15 cellular contexts compared by ENCODE assay signal in genomic region chr6:24927985-24928735, GRCh38. TPM values are rescaled to one million over a fixed set of nuclear protein-coding genes. Genes with fewer than 3 reads are reported as not detected.
DNase-seq lines count a peak whose midpoint lies in the region; ATAC-seq and TF ChIP-seq lines count a peak whose summit lies in the region.
"Had no signal": no experiment of that assay in that cellular context is flagged by ENCODE, and none has a peak within 500 bp of the region (broad histone marks: within the 10 kb centered on the region; RNA-seq: fewer than 3 reads in every experiment).

No MANE protein-coding gene starts in this region.

- H3K9me3 Mint-ChIP-seq in activated naive CD4-positive, alpha-beta T cell treated with anti-CD3 and anti-CD28 coated beads, Interleukin-2, amount 10 ng/mL, durations not matched to agents 7 days and 5 days = peaks cover 5% of the 10 kb centered on the region
- H3K9me3 Mint-ChIP-seq in T-helper 1 cell treated with Interleukin-12 subunit alpha and Interleukin-12 subunit beta and Interleukin-4 antibody, amounts not matched to agents 30 μg/mL and 1 μg/mL, for 36 hours = peaks cover 6% of the 10 kb centered on the region
- peaks cover 7 to 10% of the 10 kb centered on the region in 2 donors for H3K9me3 Mint-ChIP-seq in stimulated activated naive CD8-positive, alpha-beta T cell treated with anti-CD3 and anti-CD28 coated beads, Interleukin-15, amount 100 ng/mL, for 72 hours
- peaks cover 7% of the 10 kb centered on the region for H3K9me3 Mint-ChIP-seq in progenitor cell of endocrine pancreas (ENCODE audit: low read depth)

- H3K4me3 Mint-ChIP-seq in activated naive CD4-positive, alpha-beta T cell treated with anti-CD3 and anti-CD28 coated beads, Interleukin-2, amount 10 ng/mL, durations not matched to agents 7 days and 5 days = peak overlapping the region; percentile 98
- H3K4me3 Mint-ChIP-seq in T-helper 1 cell treated with Interleukin-12 subunit alpha and Interleukin-12 subunit beta and Interleukin-4 antibody, amounts not matched to agents 30 μg/mL and 1 μg/mL, for 36 hours = peak overlapping the region; percentile 97
- peak overlapping the region; percentile 94 to 98 for H3K4me3 Mint-ChIP-seq in stimulated activated naive CD8-positive, alpha-beta T cell treated with anti-CD3 and anti-CD28 coated beads, Interleukin-15, amount 100 ng/mL, for 72 hours
- no peak overlapping the region for H3K4me3 Mint-ChIP-seq in progenitor cell of endocrine pancreas (ENCODE audit: low read depth)

- peaks cover 85% of the 10 kb centered on the region for H3K36me3 Mint-ChIP-seq in activated naive CD4-positive, alpha-beta T cell treated with anti-CD3 and anti-CD28 coated beads, Interleukin-2, amount 10 ng/mL, durations not matched to agents 7 days and 5 days
- peaks cover 65% of the 10 kb centered on the region for H3K36me3 Mint-ChIP-seq in T-helper 1 cell treated with Interleukin-12 subunit alpha and Interleukin-12 subunit beta and Interleukin-4 antibody, amounts not matched to agents 30 μg/mL and 1 μg/mL, for 36 hours (ENCODE audit: low read depth)
- peaks cover 4% of the 10 kb centered on the region for H3K36me3 Mint-ChIP-seq in progenitor cell of endocrine pancreas (ENCODE audit: insufficient read depth)

- no peaks in the 10 kb centered on the region for H3K27me3 Mint-ChIP-seq in activated naive CD4-positive, alpha-beta T cell treated with anti-CD3 and anti-CD28 coated beads, Interleukin-2, amount 10 ng/mL, durations not matched to agents 7 days and 5 days
- peaks cover 4% of the 10 kb centered on the region for H3K27me3 Mint-ChIP-seq in T-helper 1 cell treated with Interleukin-12 subunit alpha and Interleukin-12 subunit beta and Interleukin-4 antibody, amounts not matched to agents 30 μg/mL and 1 μg/mL, for 36 hours (ENCODE audit: low read depth)
- no peaks in the 10 kb centered on the region for H3K27me3 Mint-ChIP-seq in stimulated activated naive CD8-positive, alpha-beta T cell treated with anti-CD3 and anti-CD28 coated beads, Interleukin-15, amount 100 ng/mL, for 72 hours
- H3K27me3 Mint-ChIP-seq in progenitor cell of endocrine pancreas = no peaks in the 10 kb centered on the region

- no peak for DNase-seq in activated naive CD4-positive, alpha-beta T cell treated with anti-CD3 and anti-CD28 coated beads, Interleukin-2, amount 10 ng/mL, durations not matched to agents 7 days and 5 days
- no peak for DNase-seq in activated naive CD4-positive, alpha-beta T cell treated with anti-CD3 and anti-CD28 coated beads, Interleukin-2, amount 50 U/mL, for 16 hours
- peak; percentile 54 for DNase-seq in epidermal melanocyte (ENCODE audit: insufficient read length, low spot score)
- DNase-seq in stimulated activated naive CD8-positive, alpha-beta T cell treated with anti-CD3 and anti-CD28 coated beads, Interleukin-15, amount 100 ng/mL, for 72 hours = no peak
- DNase-seq in progenitor cell of endocrine pancreas (ENCODE audit: low spot score, unreplicated experiment) = no peak
- no peak for DNase-seq in NCI-H1092 (lab: John Stamatoyannopoulos, UW)
- DNase-seq: AML-193; effector CD8-positive, alpha-beta T cell; heart right ventricle; NCI-H2029 treated with DMSO at 0.1 percent for 48 hours; tibial artery had no signal

- no peak for ATAC-seq in stimulated activated naive CD8-positive, alpha-beta T cell treated with anti-CD3 and anti-CD28 coated beads, Interleukin-15, amount 100 ng/mL, for 72 hours
- ATAC-seq in GM21390 (IDR thresholded peaks at IDR 0.05; ENCODE audit: unreplicated experiment) = no peak
- ATAC-seq: heart right ventricle, K562, Panc1 had no signal

- peaks cover 69% of the 10 kb centered on the region for H3K4me1 Mint-ChIP-seq in activated naive CD4-positive, alpha-beta T cell treated with anti-CD3 and anti-CD28 coated beads, Interleukin-2, amount 10 ng/mL, durations not matched to agents 7 days and 5 days
- peaks cover 67% of the 10 kb centered on the region for H3K4me1 Mint-ChIP-seq in T-helper 1 cell treated with Interleukin-12 subunit alpha and Interleukin-12 subunit beta and Interleukin-4 antibody, amounts not matched to agents 30 μg/mL and 1 μg/mL, for 36 hours (ENCODE audit: low read depth)
- peaks cover 78% of the 10 kb centered on the region for H3K4me1 Mint-ChIP-seq in stimulated activated naive CD8-positive, alpha-beta T cell treated with anti-CD3 and anti-CD28 coated beads, Interleukin-15, amount 100 ng/mL, for 72 hours
- peaks cover 37% of the 10 kb centered on the region for H3K4me1 Mint-ChIP-seq in progenitor cell of endocrine pancreas (ENCODE audit: low read depth)

- H3K27ac Mint-ChIP-seq in activated naive CD4-positive, alpha-beta T cell treated with anti-CD3 and anti-CD28 coated beads, Interleukin-2, amount 10 ng/mL, durations not matched to agents 7 days and 5 days = peak overlapping the region; percentile 99
- H3K27ac Mint-ChIP-seq in T-helper 1 cell treated with Interleukin-12 subunit alpha and Interleukin-12 subunit beta and Interleukin-4 antibody, amounts not matched to agents 30 μg/mL and 1 μg/mL, for 36 hours = peak overlapping the region; percentile 95
- H3K27ac Mint-ChIP-seq in stimulated activated naive CD8-positive, alpha-beta T cell treated with anti-CD3 and anti-CD28 coated beads, Interleukin-15, amount 100 ng/mL, for 72 hours = peak overlapping the region; percentile 88 to 96
- H3K27ac Mint-ChIP-seq in progenitor cell of endocrine pancreas = no peak overlapping the region

- no peak for TF ChIP-seq CTCF in progenitor cell of endocrine pancreas (IDR thresholded peaks at IDR 0.05; ENCODE audit: unreplicated experiment)

- CTCF ChIA-PET in activated naive CD4-positive, alpha-beta T cell treated with anti-CD3 and anti-CD28 coated beads, Interleukin-2, amount 10 ng/mL, durations not matched to agents 7 days and 5 days (lab: Charles Lee) = interaction anchor here (0.8 to 2.1 kb wide), 7 partner anchors 9 to 90 kb away, joined by 3 to 11 read pairs (median 4); no protein-coding TSS in a partner anchor

RNA-seq across cellular contexts. Expression of gene RIPOR2, which starts 7.6 kb away (rescaled TPM):
- total RNA-seq in progenitor cell of endocrine pancreas = 2.2 and 4.0 TPM in 2 replicates
